In genomic region chr3:112010631-112011030, GRCh38 we compare ENCODE assay signal across 19 cellular contexts. TPM values are rescaled to one million over a fixed set of nuclear protein-coding genes. Genes with fewer than 3 reads are reported as not detected.
DNase-seq lines count a peak whose midpoint lies in the region; TF ChIP-seq lines count a peak whose summit lies in the region.
"Had no signal": no experiment of that assay in that cellular context is flagged by ENCODE, and none has a peak within 500 bp of the region (broad histone marks: within the 10 kb centered on the region; RNA-seq: fewer than 3 reads in every experiment).

No MANE protein-coding gene starts in this region.

- BruUV-seq in A673 (replicated peaks; lab: Mats Ljungman, UMichigan): no TSS peak

- TF ChIP-seq CTCF in A673 (conservative IDR thresholded peaks at IDR 0.05; ENCODE audit: low read depth, low read length) (no peak), testis (IDR thresholded peaks at IDR 0.05) (no peak)

- POLR2A ChIA-PET in A673 (lab: Charles Lee; ENCODE audit: low non-redundant PET): no interaction called here

- H3K4me3 ChIP-seq in A673 (ENCODE audit: low read depth, low read length, poor library complexity, severe bottlenecking) (no peak overlapping the region), testis (no peak overlapping the region)
- H3K4me3 ChIP-seq: A549 had no signal

- H3K36me3 ChIP-seq in A673 (ENCODE audit: insufficient read depth, low read length, poor library complexity, severe bottlenecking) (no peaks in the 10 kb centered on the region), testis (ENCODE audit: low read depth, missing control alignments) (no peaks in the 10 kb centered on the region)

- CTCF ChIA-PET in A673 (lab: Charles Lee): no interaction called here

- intact Hi-C loops in A673 (cut with micrococcal nuclease; ENCODE audit: unreplicated experiment): no loop called here
- intact Hi-C loops in testis (cut with DNase I; ENCODE audit: low total_unique reads): no loop called here

- TF ChIP-seq POLR2A in testis (IDR thresholded peaks at IDR 0.05): no peak

- H3K27me3 ChIP-seq in A673 (replicated peaks; ENCODE audit: insufficient read depth, low read depth, low read length, poor library complexity) (no peaks in the 10 kb centered on the region), testis (no peaks in the 10 kb centered on the region)

- DNase-seq in A673 (ENCODE audit: low spot score): peak; percentile 43
- peak; percentile 28 for DNase-seq in NCI-H1092 (lab: John Stamatoyannopoulos, UW)
- DNase-seq in NCI-H524 (lab: John Stamatoyannopoulos, UW): peak; percentile 82 to 94
- peak; percentile 64 for DNase-seq in fibroblast of gingiva (ENCODE audit: low read depth)
- DNase-seq in stimulated activated CD4-positive, alpha-beta T cell treated with anti-CD3 and anti-CD28 coated beads, Interleukin-4, amount 100 ng/mL, for 1 hour: no peak
- DNase-seq in testis: no peak
- DNase-seq in iPS-NIHi11 (ENCODE audit: low spot score): no peak
- no peak for DNase-seq in SHP77 (lab: John Stamatoyannopoulos, UW)
- DNase-seq: activated gamma-delta T cell treated with Interleukin-2 at 50 U/mL for 16 hours; CD4-positive, CD25-positive, alpha-beta regulatory T cell; immature natural killer cell; Kasumi-1; mammary epithelial cell; natural killer cell; NCI-H2029 treated with DMSO at 0.1 percent for 48 hours; Right ventricle myocardium superior; stimulated activated naive CD8-positive, alpha-beta T cell treated with anti-CD3 and anti-CD28 coated beads, Interleukin-15, amount 100 ng/mL, for 72 hours had no signal

- H3K27ac ChIP-seq in A673 (ENCODE audit: low read depth, low read length, poor library complexity, severe bottlenecking) (no peak overlapping the region), testis (no peak overlapping the region)
- H3K27ac ChIP-seq: A549 had no signal

- H3K4me1 ChIP-seq in A673 (ENCODE audit: insufficient read depth, low read length, poor library complexity, severe bottlenecking) (peaks cover 39% of the 10 kb centered on the region), testis (no peaks in the 10 kb centered on the region)

- H3K9me3 ChIP-seq in A673 (ENCODE audit: low read depth, low read length, poor library complexity, severe bottlenecking) (no peaks in the 10 kb centered on the region), testis (no peaks in the 10 kb centered on the region)
- H3K9me3 ChIP-seq: A549 had no signal

- 55 to 61% methylated on average over 3 of the region's 3 CpGs for WGBS in testis, 2 donors

RNA-seq across cellular contexts. Expression of gene TAGLN3, which starts 11.9 kb away (rescaled TPM):
- 0.37 TPM in 1 of 2 replicates, not detected in the other for total RNA-seq in A673 (2021)
- under 1 TPM in 1 of 2 donors, not detected in 1; 0.37 TPM for total RNA-seq in testis
- polyA plus RNA-seq in testis (ENCODE audit: insufficient read depth, low read depth, low replicate concordance): not detected
- total RNA-seq: CD4-positive, CD25-positive, alpha-beta regulatory T cell; HT-29; natural killer cell; Right ventricle myocardium superior had no signal
- polyA plus RNA-seq: A549; CD4-positive, CD25-positive, alpha-beta regulatory T cell; immature natural killer cell had no signal

RNA-seq across cellular contexts. Expression of gene TMPRSS7, which starts 23.9 kb away (rescaled TPM):
- not detected in 2 replicates for total RNA-seq in A673 (2021)
- 1 to 10 TPM; 2.0 to 2.8 TPM for total RNA-seq in testis
- polyA plus RNA-seq in testis (ENCODE audit: insufficient read depth, low read depth, low replicate concordance): 5.8 TPM
- total RNA-seq: CD4-positive, CD25-positive, alpha-beta regulatory T cell; HT-29; mammary epithelial cell; natural killer cell; Right ventricle myocardium superior had no signal
- polyA plus RNA-seq: CD4-positive, CD25-positive, alpha-beta regulatory T cell; immature natural killer cell had no signal

RNA-seq across cellular contexts. Expression of gene ABHD10, which starts 31.8 kb away (rescaled TPM):
- total RNA-seq in A673 (2021) (39.7 and 40.7 TPM in 2 replicates), testis (10 to 100 TPM; 38.0 to 38.4 TPM)
- 43.0 TPM for polyA plus RNA-seq in testis (ENCODE audit: insufficient read depth, low read depth, low replicate concordance)

Comparison
In these comparisons a context has a peak if more than half of its experiments do, and no peak if none do; other contexts are left out.
1. DNase-seq: peak in A673 (single experiment), NCI-H1092 (single experiment), NCI-H524 (2 of 2) and fibroblast of gingiva (single experiment); none in stimulated activated CD4-positive, alpha-beta T cell treated with anti-CD3 and anti-CD28 coated beads, Interleukin-4, amount 100 ng/mL, for 1 hour (single experiment), testis (single experiment), iPS-NIHi11 (single experiment) and SHP77 (0 of 2).